In the genomic region with DNA sequence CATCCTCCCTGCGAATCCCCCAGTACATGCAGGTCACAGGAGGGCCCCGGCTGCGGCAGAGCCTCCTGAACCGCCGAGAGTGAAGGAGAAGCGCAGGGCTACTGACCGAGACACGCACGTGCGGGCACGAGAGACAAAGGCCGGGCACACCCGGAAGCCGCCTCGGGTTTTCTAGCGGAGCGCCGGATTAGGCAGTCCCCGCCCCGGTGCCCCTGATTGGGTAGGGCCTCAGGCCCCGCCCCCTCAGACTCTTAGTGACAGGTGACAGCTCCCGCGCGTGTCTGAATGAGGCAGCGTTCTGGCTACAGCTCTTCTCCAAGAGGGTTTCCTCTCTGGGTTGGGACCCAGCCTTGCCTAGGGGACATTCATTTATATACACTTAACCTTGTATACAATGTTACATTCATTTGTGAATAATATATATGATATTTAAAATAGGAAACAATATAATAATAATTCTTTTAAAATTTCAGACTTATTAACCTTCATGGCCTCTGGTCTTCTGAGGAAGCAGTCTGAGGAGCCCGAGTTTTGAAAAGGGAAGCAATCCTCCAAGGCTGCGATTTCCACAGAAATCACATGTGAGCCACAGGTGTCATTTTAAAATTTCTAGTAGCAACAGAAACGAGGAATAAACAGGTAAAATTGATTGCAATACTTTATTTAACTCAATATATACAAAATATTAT, we compare ENCODE assay signal across 8 cellular contexts. TPM values are rescaled to one million over a fixed set of nuclear protein-coding genes. Genes with fewer than 3 reads are reported as not detected.
DNase-seq lines count a peak whose midpoint lies in the region; ATAC-seq, FAIRE-seq and TF ChIP-seq lines count a peak whose summit lies in the region.
"Not testable (repeated sequence)": the region's sequence is repeated elsewhere in the genome, so short reads cannot be mapped to it uniquely, and the experiment has no call there.

Gene ZNF124, minus strand, starts transcription at position 146 of the 689 bp plus-strand sequence. Its CDS starts 143 bp downstream, at position 3.

- H3K27ac ChIP-seq in A549; osteoblast (ENCODE audit: low read depth, low read length): not testable (repeated sequence)
- peak within 1 kb of the TSS in 1 of 2 donors; percentile 22 for H3K27ac ChIP-seq in ascending aorta

- not testable (repeated sequence) for TF ChIP-seq EP300 in A549 (IDR thresholded peaks at IDR 0.05)

- H3K4me1 ChIP-seq in A549; ascending aorta; osteoblast (ENCODE audit: insufficient read depth, low read length): not testable (repeated sequence)

- H3K9me3 ChIP-seq in A549 = peaks cover 52% of the 10 kb centered on the region
- not testable (repeated sequence) for H3K9me3 ChIP-seq in ascending aorta; osteoblast (ENCODE audit: low read depth, low read length)

- H4K20me1 ChIP-seq in osteoblast (ENCODE audit: insufficient read depth, low read length) = not testable (repeated sequence)

- H3K79me2 ChIP-seq in osteoblast (ENCODE audit: insufficient read depth, low read length) = peaks cover 19% of the 10 kb centered on the region

- 0 out of 3 replicates have a peak within 1 kb of the TSS, but pooled peaks have one; percentile 6 for H3K4me2 ChIP-seq in A549
- H3K4me2 ChIP-seq in osteoblast (ENCODE audit: insufficient read depth, low read length) = not testable (repeated sequence)

- not testable (repeated sequence) for TF ChIP-seq RAD21 in A549 (conservative IDR thresholded peaks at IDR 0.05 in 1 of 2, IDR thresholded peaks at IDR 0.05 in 1 of 2)

- FAIRE-seq in A549 (lab: Jason Lieb, UNC) = not testable (repeated sequence)

- POLR2A ChIA-PET in A549 (lab: Yijun Ruan, JAX) = not testable (repeated sequence)

- DNase-seq in A549 (ENCODE audit: low read depth in 1 of 2, low spot score in 1 of 2); ascending aorta (ENCODE audit: low spot score in 2 of 2); cardiac septum (ENCODE audit: low spot score): not testable (repeated sequence)
- peak; percentile 37 for DNase-seq in RPMI8226
- DNase-seq in osteoblast (ENCODE audit: insufficient read length, low spot score, missing footprints) = peak; percentile 48

- intact Hi-C loops in ascending aorta (cut with DNase I) (loop anchor here (5.0 kb wide), 2 partner anchors 40 to 60 kb away; no protein-coding TSS in a partner anchor), cardiac septum (cut with DNase I) (loop anchor here (5.0 kb wide), 1 partner anchor 45 kb away; no protein-coding TSS in a partner anchor)

- not testable (repeated sequence) for TF ChIP-seq CTCF in A549 (IDR thresholded peaks at IDR 0.05); ascending aorta (IDR thresholded peaks at IDR 0.05); osteoblast (IDR thresholded peaks at IDR 0.05; ENCODE audit: extremely low read depth, low read depth, low read length)

- CTCF ChIA-PET in A549 (lab: Yijun Ruan, JAX) = not testable (repeated sequence)

- ATAC-seq in A549 = peak; percentile 97 to 99
- ATAC-seq in GM19023 (IDR thresholded peaks at IDR 0.05; ENCODE audit: unreplicated experiment) = peak; percentile 99
- peak; percentile 99 for ATAC-seq in HG02623 (IDR thresholded peaks at IDR 0.05; ENCODE audit: unreplicated experiment)
- peak; percentile 96 for ATAC-seq in HG03571 (IDR thresholded peaks at IDR 0.05; ENCODE audit: unreplicated experiment)

- WGBS in A549 (ENCODE audit: missing lambda C conversion rate) = 58% methylated on average over 3 of the region's 28 CpGs

- not testable (repeated sequence) for H3K27me3 ChIP-seq in ascending aorta; osteoblast (ENCODE audit: insufficient read depth, low read length)

- not testable (repeated sequence) for TF ChIP-seq POLR2A in A549 (IDR thresholded peaks at IDR 0.05; ENCODE audit: low read length)

- H3K4me3 ChIP-seq in A549; ascending aorta; osteoblast (ENCODE audit: insufficient read depth, low read length): not testable (repeated sequence)

- not testable (repeated sequence) for H2AFZ ChIP-seq in osteoblast (ENCODE audit: low read length)

- not testable (repeated sequence) for H3K36me3 ChIP-seq in ascending aorta; osteoblast (ENCODE audit: insufficient read depth, low read length)

RNA-seq across cellular contexts. Expression of gene ZNF124, which starts in this region (rescaled TPM):
- polyA plus RNA-seq in A549 (2011; rRNA removed) (6.4 and 6.5 TPM in 2 replicates), A549 (2017; fragmentation: RNase III; extraction: RNeasy Plus Mini Kit Qiagen cat#74134 plus additional on column Dnase treatment) (4.4 to 5.5 TPM (median 5.3 TPM) in 3 replicates)
- polyA plus RNA-seq in A549 (2012; cell fraction: cytosol; rRNA removed) = 2.8 and 3.2 TPM in 2 replicates
- 3.1 and 4.6 TPM in 2 replicates for polyA plus RNA-seq in A549 (2012; cell fraction: nucleus; rRNA removed)
- polyA minus RNA-seq in A549 (2011; rRNA and poly(A)+ RNA removed) = 15.0 and 15.1 TPM in 2 replicates
- total RNA-seq in ascending aorta (33.1 TPM), cardiac septum (14.9 TPM), osteoblast (14.4 and 36.9 TPM in 2 replicates)
